Comparison of ENCODE assay signal across 10 cellular contexts in the genomic region with DNA sequence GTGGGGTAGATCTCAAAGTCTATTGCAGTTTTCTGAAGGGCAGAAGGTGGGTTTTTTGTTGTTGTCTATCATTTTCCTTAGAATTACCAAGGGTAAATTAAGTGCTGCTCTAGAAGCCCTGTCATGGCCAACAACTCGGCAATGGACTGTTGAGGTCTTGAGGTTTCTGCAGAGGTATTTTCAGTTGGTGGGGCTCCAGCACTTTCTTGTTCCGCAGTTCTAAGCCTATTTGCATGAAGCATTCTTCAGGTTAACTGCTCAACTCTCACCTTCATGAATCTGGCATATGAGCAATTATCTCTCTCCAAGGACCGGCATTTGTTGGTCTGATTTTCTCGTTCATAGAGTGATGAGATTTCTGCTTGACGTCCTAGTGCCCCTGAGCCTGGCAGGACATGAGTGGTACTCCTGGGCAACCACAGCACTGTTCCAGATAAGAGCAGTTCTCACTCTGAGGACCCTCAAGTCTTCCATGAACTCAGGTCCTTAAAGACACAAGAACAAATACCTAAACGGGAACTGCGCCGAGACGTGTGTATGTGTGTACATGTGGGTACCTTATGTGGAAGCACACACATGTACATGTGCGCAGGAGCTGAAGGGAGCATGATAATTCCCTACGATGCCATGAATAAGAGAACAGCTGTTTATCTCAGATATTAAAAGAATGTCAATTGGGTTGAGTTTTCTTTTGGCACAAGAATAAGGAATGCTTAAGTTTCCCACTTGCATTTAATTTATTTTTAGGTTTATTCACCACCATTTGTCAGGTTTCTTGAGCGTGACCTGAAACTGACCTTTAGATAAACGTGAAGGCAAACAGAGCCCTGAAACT.
DNase-seq lines count a peak whose midpoint lies in the region; ATAC-seq, FAIRE-seq and TF ChIP-seq lines count a peak whose summit lies in the region.
"Had no signal": no experiment of that assay in that cellular context is flagged by ENCODE, and none has a peak within 500 bp of the region (broad histone marks: within the 10 kb centered on the region; RNA-seq: fewer than 3 reads in every experiment).

No MANE protein-coding gene starts in this region.

- H4K20me1 ChIP-seq in DOHH2 (ENCODE audit: control insufficient read depth, insufficient read depth, low read depth, low read length): no peaks in the 10 kb centered on the region

- H3K4me3 ChIP-seq in DOHH2 (ENCODE audit: low read length) (peak overlapping the region; percentile 66), coronary artery (peak overlapping the region; percentile 42), kidney (ENCODE audit: low read length in 2 of 2) (no peak overlapping the region)
- H3K4me3 ChIP-seq: suprapubic skin had no signal

- no peaks in the 10 kb centered on the region for H3K36me3 ChIP-seq in DOHH2 (ENCODE audit: control insufficient read depth, low read length)
- no peaks in the 10 kb centered on the region for H3K36me3 ChIP-seq in kidney (ENCODE audit: control insufficient read depth in 1 of 2, insufficient read depth in 2 of 2, low read length in 2 of 2)
- H3K36me3 ChIP-seq: right atrium auricular region, suprapubic skin had no signal

- no peaks in the 10 kb centered on the region for H3K79me2 ChIP-seq in DOHH2 (ENCODE audit: control insufficient read depth, low read length)

- H3K27ac ChIP-seq in DOHH2 (ENCODE audit: low read depth, low read length): peak overlapping the region; percentile 25
- H3K27ac ChIP-seq in coronary artery: no peak overlapping the region
- H3K27ac ChIP-seq in kidney (ENCODE audit: low read depth in 2 of 2, low read length in 2 of 2): no peak overlapping the region
- H3K27ac ChIP-seq: right atrium auricular region, suprapubic skin had no signal

- H3F3A ChIP-seq in DOHH2 (ENCODE audit: control insufficient read depth, insufficient read depth): peaks cover 5% of the 10 kb centered on the region; the same call in 1 of the 2 replicates

- ATAC-seq in GM21360 (IDR thresholded peaks at IDR 0.05; ENCODE audit: unreplicated experiment) (peak; percentile 53), HG03196 (IDR thresholded peaks at IDR 0.05; ENCODE audit: unreplicated experiment) (peak; percentile 67)

- H3K4me1 ChIP-seq in DOHH2 (ENCODE audit: control insufficient read depth, low read length): peaks cover 42% of the 10 kb centered on the region
- peaks cover 0 to 7% of the 10 kb centered on the region in 2 donors for H3K4me1 ChIP-seq in kidney (ENCODE audit: control insufficient read depth in 1 of 2, insufficient read depth in 1 of 2, low read depth in 1 of 2, low read length in 2 of 2)

- intact Hi-C loops in kidney (cut with DNase I): no loop called here

- no peaks in the 10 kb centered on the region for H3K27me3 ChIP-seq in DOHH2 (ENCODE audit: control insufficient read depth, low read length)
- H3K27me3 ChIP-seq: right atrium auricular region, suprapubic skin had no signal

- no peak for DNase-seq in coronary artery (ENCODE audit: low spot score)
- no peak for DNase-seq in GDM1 (lab: John Stamatoyannopoulos, UW)
- no peak for DNase-seq in dermis blood vessel endothelial cell
- no peak for DNase-seq in T-helper 2 cell
- DNase-seq in kidney: no peak

- H3K4me2 ChIP-seq in DOHH2 (ENCODE audit: low read length): peak overlapping the region; percentile 84

- no peak overlapping the region for H3K9ac ChIP-seq in kidney (ENCODE audit: low read length in 2 of 2)

- no peaks in the 10 kb centered on the region for H3K9me2 ChIP-seq in DOHH2 (replicated peaks; ENCODE audit: control insufficient read depth, low read length)

- no peaks in the 10 kb centered on the region for H3K9me3 ChIP-seq in DOHH2 (ENCODE audit: control insufficient read depth, insufficient read depth, low read length)
- no peaks in the 10 kb centered on the region for H3K9me3 ChIP-seq in kidney (ENCODE audit: control insufficient read depth in 1 of 2, low read length in 2 of 2)
- H3K9me3 ChIP-seq: right atrium auricular region, suprapubic skin had no signal

- FAIRE-seq in kidney (lab: Jason Lieb, UNC): no peak

- TF ChIP-seq CTCF in DOHH2 (IDR thresholded peaks at IDR 0.05; ENCODE audit: low read depth, low read length, poor library complexity, severe bottlenecking): no peak
- TF ChIP-seq CTCF in coronary artery (IDR thresholded peaks at IDR 0.05): no peak
- TF ChIP-seq CTCF in kidney (IDR thresholded peaks at IDR 0.05; ENCODE audit: borderline replicate concordance, extremely low read depth, insufficient read depth): no peak

Comparison
In these comparisons a context has a peak if more than half of its experiments do, and no peak if none do; other contexts are left out.
1. H3K4me3 ChIP-seq: peak in DOHH2 (single experiment) and coronary artery (single experiment); none in kidney (0 of 2).